8 cellular contexts compared by ENCODE assay signal in genomic region chr12:3097186-3097804, GRCh38. TPM values are rescaled to one million over a fixed set of nuclear protein-coding genes. Genes with fewer than 3 reads are reported as not detected.
DNase-seq lines count a peak whose midpoint lies in the region; ATAC-seq and TF ChIP-seq lines count a peak whose summit lies in the region.

No MANE protein-coding gene starts in this region.

- H3K27me3 ChIP-seq in brain microvascular endothelial cell (replicated peaks) = no peaks in the 10 kb centered on the region
- H3K27me3 ChIP-seq in layer of hippocampus (ENCODE audit: control insufficient read depth, insufficient read depth, low read length) = peaks cover 2% of the 10 kb centered on the region
- H3K27me3 ChIP-seq in subcutaneous abdominal adipose tissue (ENCODE audit: control insufficient read depth in 5 of 5, insufficient read depth in 4 of 5, low read length in 5 of 5) = no peaks in the 10 kb centered on the region

- peaks cover 0 to 3% (median 0%) of the 10 kb centered on the region in 5 donors for H3K9me3 ChIP-seq in subcutaneous abdominal adipose tissue (ENCODE audit: control insufficient read depth in 5 of 5, low read length in 5 of 5)

- no peaks in the 10 kb centered on the region for H3K36me3 ChIP-seq in brain microvascular endothelial cell (replicated peaks)
- H3K36me3 ChIP-seq in subcutaneous abdominal adipose tissue (ENCODE audit: control insufficient read depth in 5 of 5, insufficient read depth in 5 of 5, low read length in 5 of 5) = peaks cover 0 to 4% (median 0%) of the 10 kb centered on the region in 5 donors

- peak overlapping the region; percentile 12 for H3K4me3 ChIP-seq in brain microvascular endothelial cell (ENCODE audit: low read depth, low read length)
- H3K4me3 ChIP-seq in subcutaneous abdominal adipose tissue (ENCODE audit: low read depth in 1 of 5, low read length in 5 of 5) = peak overlapping the region; percentile 17 to 66 (median 42)

- peaks cover 9 to 60% (median 40%) of the 10 kb centered on the region in 5 donors for H3K4me1 ChIP-seq in subcutaneous abdominal adipose tissue (ENCODE audit: control insufficient read depth in 5 of 5, insufficient read depth in 5 of 5, low read length in 5 of 5)

- peak overlapping the region in 2 of 5 donors; percentile 10 to 47 for H3K9ac ChIP-seq in subcutaneous abdominal adipose tissue (ENCODE audit: low read length in 5 of 5)

- ATAC-seq in GM19324 (IDR thresholded peaks at IDR 0.05; ENCODE audit: low FRiP score, unreplicated experiment) (no peak), HG03280 (IDR thresholded peaks at IDR 0.05; ENCODE audit: unreplicated experiment) (no peak), GM21717 (IDR thresholded peaks at IDR 0.05; ENCODE audit: unreplicated experiment) (no peak)

- peak overlapping the region; percentile 64 for H3K27ac ChIP-seq in brain microvascular endothelial cell
- H3K27ac ChIP-seq in layer of hippocampus (ENCODE audit: low read depth, low read length) = peak overlapping the region; percentile 64
- peak overlapping the region; percentile 79 for H3K27ac ChIP-seq in subcutaneous abdominal adipose tissue (ENCODE audit: low read depth, low read length)

- in situ Hi-C loops in brain microvascular endothelial cell (cut with HindIII; ENCODE audit: low pct_ligation_motif_present, low sequenced_read_pairs) = no loop called here

- DNase-seq in M059J (ENCODE audit: low read depth) = peak; percentile 75
- peak; percentile 90 for DNase-seq in brain microvascular endothelial cell
- DNase-seq in stimulated activated CD4-positive, alpha-beta T cell treated with anti-CD3 and anti-CD28 coated beads, Interleukin-2, amount 100 ng/mL, for 24 hours = no peak

- TF ChIP-seq CTCF in brain microvascular endothelial cell (IDR thresholded peaks at IDR 0.05; ENCODE audit: low read depth, low read length, missing control alignments) = no peak

RNA-seq across cellular contexts. Expression of gene TSPAN9, which starts 20.1 kb away (rescaled TPM):
- total RNA-seq in M059J (2014; rRNA removed; shearing (Covaris generic)) = 15.3 and 17.1 TPM in 2 replicates

Comparison
In these comparisons a context has a peak if more than half of its experiments do, and no peak if none do; other contexts are left out.
1. DNase-seq: peak in M059J (single experiment) and brain microvascular endothelial cell (single experiment); none in stimulated activated CD4-positive, alpha-beta T cell treated with anti-CD3 and anti-CD28 coated beads, Interleukin-2, amount 100 ng/mL, for 24 hours (0 of 2).
2. Peak in every context shown above with its lines, with median percentiles within 50 percentile points of each other: H3K27ac ChIP-seq.